In the genomic region with DNA sequence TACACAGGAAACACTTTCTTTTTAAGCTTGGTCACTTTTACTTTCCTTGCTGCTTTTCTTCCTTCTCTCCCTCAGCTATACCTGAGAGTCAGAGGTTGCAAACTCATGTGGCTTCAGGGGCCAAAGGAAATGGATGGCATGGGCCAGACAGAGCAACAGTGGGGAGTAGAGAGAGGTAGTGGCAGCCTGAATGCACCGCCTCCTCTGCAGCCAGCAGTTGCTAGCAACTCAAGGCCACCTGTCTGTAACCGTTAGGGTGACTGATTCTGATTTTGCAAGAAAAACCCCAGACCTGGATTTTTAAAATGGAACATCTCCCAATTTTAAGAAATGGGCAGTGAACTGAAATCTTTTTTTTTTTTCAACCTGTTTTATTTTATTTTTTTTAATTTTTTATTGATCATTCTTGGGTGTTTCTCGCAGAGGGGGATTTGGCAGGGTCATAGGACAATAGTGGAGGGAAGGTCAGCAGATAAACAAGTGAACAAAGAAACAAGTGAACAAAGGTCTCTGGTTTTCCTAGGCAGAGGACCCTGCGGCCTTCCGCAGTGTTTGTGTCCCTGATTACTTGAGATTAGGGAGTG, we compare ENCODE assay signal across 5 cellular contexts. TPM values are rescaled to one million over a fixed set of nuclear protein-coding genes. Genes with fewer than 3 reads are reported as not detected.
"Had no signal": no experiment of that assay in that cellular context is flagged by ENCODE, and none has a peak within 500 bp of the region (broad histone marks: within the 10 kb centered on the region; RNA-seq: fewer than 3 reads in every experiment).

No MANE protein-coding gene starts in this region.

RNA-seq across cellular contexts. Expression of a gene that starts 41.8 kb away (rescaled TPM):
- total RNA-seq: endothelial cell of umbilical vein, epithelial cell of proximal tubule, foreskin keratinocyte, pulmonary artery endothelial cell, smooth muscle cell had no signal
